In genomic region chr3:141368925-141369794, GRCh38 we compare ENCODE assay signal across 8 cellular contexts. TPM values are rescaled to one million over a fixed set of nuclear protein-coding genes. Genes with fewer than 3 reads are reported as not detected.
DNase-seq lines count a peak whose midpoint lies in the region; FAIRE-seq and TF ChIP-seq lines count a peak whose summit lies in the region.

No MANE protein-coding gene starts in this region.

- H2AFZ ChIP-seq in OCI-LY1 (ENCODE audit: low read length) (peak overlapping the region; percentile 64; the same call in 1 of the 2 replicates), neuronal stem cell (ENCODE audit: low read length) (peak overlapping the region; percentile 79)

- H3K4me2 ChIP-seq in OCI-LY1 (ENCODE audit: low read length), result peak overlapping the region; percentile 55
- H3K4me2 ChIP-seq in neuronal stem cell (ENCODE audit: insufficient read depth, low read length, poor library complexity, severe bottlenecking), result no peak overlapping the region

- H3K9me3 ChIP-seq in OCI-LY1 (ENCODE audit: low read length) (no peaks in the 10 kb centered on the region), neuronal stem cell (replicated peaks in 1 of 2; ENCODE audit: control insufficient read depth in 2 of 2, insufficient read depth in 1 of 2, low read depth in 1 of 2, low read length in 2 of 2) (no peaks in the 10 kb centered on the region)

- H3K9me2 ChIP-seq in OCI-LY1 (ENCODE audit: low read depth, low read length), result no peaks in the 10 kb centered on the region

- WGBS in neuronal stem cell (ENCODE audit: extremely low coverage in 2 of 2, insufficient read length in 2 of 2, insufficient replicate concordance in 1 of 2), 2 donors, result no CpG with 5 or more reads among the region's 15 CpGs

- H2BK12ac ChIP-seq in neuronal stem cell (ENCODE audit: low read length), result no peak overlapping the region

- H3K9ac ChIP-seq in OCI-LY1 (ENCODE audit: low read length) (peak overlapping the region; percentile 13), neuronal stem cell (ENCODE audit: low read depth, low read length, poor library complexity) (no peak overlapping the region)

- no peak overlapping the region for H2BK15ac ChIP-seq in neuronal stem cell (ENCODE audit: low read length)

- no peak overlapping the region for H2AK5ac ChIP-seq in neuronal stem cell (ENCODE audit: low read depth, low read length)

- H4K8ac ChIP-seq in neuronal stem cell (ENCODE audit: low read depth, low read length), result no peak overlapping the region

- H3K4me1 ChIP-seq in OCI-LY1 (ENCODE audit: insufficient read depth, low read length, severe bottlenecking) (peaks cover 40% of the 10 kb centered on the region), neuronal stem cell (ENCODE audit: control insufficient read depth in 2 of 2, insufficient read depth in 1 of 2, low read depth in 1 of 2, low read length in 2 of 2) (peaks cover 12 to 25% of the 10 kb centered on the region in 2 donors)

- no peak overlapping the region for H2BK5ac ChIP-seq in neuronal stem cell (ENCODE audit: low read length)

- no peak for FAIRE-seq in frontal cortex (lab: Jason Lieb, UNC)

- H4K20me1 ChIP-seq in OCI-LY1 (ENCODE audit: insufficient read depth, low read length), result no peaks in the 10 kb centered on the region

- DNase-seq in AG10803 (ENCODE audit: low read depth) (no peak), dorsolateral prefrontal cortex (no peak), neuronal stem cell (ENCODE audit: low spot score) (no peak), NCI-H187 treated with DMSO at 0.1 percent for 48 hours (lab: John Stamatoyannopoulos, UW) (no peak), GM03348 (ENCODE audit: low spot score) (no peak), frontal cortex (ENCODE audit: low spot score in 2 of 2) (no peak), SHP77 treated with DMSO at 0.1 percent for 48 hours (lab: John Stamatoyannopoulos, UW) (no peak)

- H3K79me1 ChIP-seq in neuronal stem cell (ENCODE audit: low read depth, low read length), result no peaks in the 10 kb centered on the region

- no peaks in the 10 kb centered on the region for H3K79me2 ChIP-seq in OCI-LY1 (ENCODE audit: insufficient read depth, low read length)

- H3K36me3 ChIP-seq in OCI-LY1 (ENCODE audit: insufficient read depth, low read length) (no peaks in the 10 kb centered on the region), neuronal stem cell (replicated peaks in 1 of 2; ENCODE audit: control insufficient read depth in 2 of 2, insufficient read depth in 2 of 2, low read length in 2 of 2) (peaks cover 0 to 8% of the 10 kb centered on the region in 2 donors)

- H3K4me3 ChIP-seq in AG10803 (ENCODE audit: low read length) (peak overlapping the region; percentile 23), OCI-LY1 (ENCODE audit: low read depth, low read length, poor library complexity, severe bottlenecking) (no peak overlapping the region), dorsolateral prefrontal cortex (peak overlapping the region; percentile 1 to 68 (median 46)), neuronal stem cell (ENCODE audit: low read length in 2 of 2) (peak overlapping the region in 1 of 2 donors; percentile 30)

- H4K91ac ChIP-seq in neuronal stem cell (ENCODE audit: low read depth, low read length, poor library complexity), result no peak overlapping the region

- H3K4ac ChIP-seq in neuronal stem cell (ENCODE audit: low read length), result no peak overlapping the region

- H3K27ac ChIP-seq in OCI-LY1 (ENCODE audit: low read depth, low read length, poor library complexity, severe bottlenecking) (peak overlapping the region; percentile 59), dorsolateral prefrontal cortex (peak overlapping the region; percentile 66 to 99 (median 96)), neuronal stem cell (replicated peaks; ENCODE audit: low read length) (peak overlapping the region; percentile 76)

- no peaks in the 10 kb centered on the region for H3K27me3 ChIP-seq in OCI-LY1 (ENCODE audit: insufficient read depth, low read length)
- no peaks in the 10 kb centered on the region for H3K27me3 ChIP-seq in dorsolateral prefrontal cortex
- H3K27me3 ChIP-seq in neuronal stem cell (ENCODE audit: control insufficient read depth in 3 of 3, insufficient read depth in 3 of 3, low read depth in 1 of 3, low read length in 3 of 3), result no peaks in the 10 kb centered on the region

- H3K18ac ChIP-seq in neuronal stem cell (ENCODE audit: low read length), result peak overlapping the region; percentile 9

- H3K14ac ChIP-seq in neuronal stem cell (ENCODE audit: low read length), result no peak overlapping the region

- intact Hi-C loops in dorsolateral prefrontal cortex (cut with DNase I), result loop anchor here (2.0 to 10.0 kb wide), 5 partner anchors 14 to 134 kb away; partner anchors contain the start of gene PXYLP1 (in 1 of the 2)

- no peak for TF ChIP-seq CTCF in AG10803 (conservative IDR thresholded peaks at IDR 0.05; ENCODE audit: low read length)
- no peak for TF ChIP-seq CTCF in OCI-LY1 (IDR thresholded peaks at IDR 0.05; ENCODE audit: low read length)
- no peak for TF ChIP-seq CTCF in dorsolateral prefrontal cortex (IDR thresholded peaks at IDR 0.05 in 54 of 56, conservative IDR thresholded peaks at IDR 0.05 in 2 of 56; ENCODE audit: low read depth in 1 of 56, partially characterized antibody in 56 of 56)

- no peak overlapping the region for H2BK120ac ChIP-seq in neuronal stem cell (ENCODE audit: low read depth, low read length)

- no peak overlapping the region for H3K23ac ChIP-seq in neuronal stem cell (ENCODE audit: low read depth, low read length, poor library complexity)

- H3F3A ChIP-seq in OCI-LY1 (ENCODE audit: insufficient read depth, low read length), result no peaks in the 10 kb centered on the region

RNA-seq across cellular contexts. Expression of gene ZBTB38, which starts 0.9 kb away (rescaled TPM):
- total RNA-seq in dorsolateral prefrontal cortex (100 to 1,000 TPM; 101 to 187 (median 131) TPM), frontal cortex (149 TPM)
- polyA plus RNA-seq in neuronal stem cell (2013, experiment 1 of 2), result 7.1 TPM
- polyA plus RNA-seq in neuronal stem cell (2013, experiment 2 of 2), result 7.6 TPM
